ENCODE assay signal across 7 cellular contexts in genomic region chr3:143119009-143119914, GRCh38. TPM values are rescaled to one million over a fixed set of nuclear protein-coding genes. Genes with fewer than 3 reads are reported as not detected.
DNase-seq lines count a peak whose midpoint lies in the region; ATAC-seq, FAIRE-seq and TF ChIP-seq lines count a peak whose summit lies in the region.

CHST2 (plus strand) TSS chr3:143119771; CDS start chr3:143120817, 1,046 bp downstream.

- DNase-seq in GM18507 (ENCODE audit: extremely low spot score, insufficient read length, low read depth): peak; percentile 90
- DNase-seq in NCI-H1930 (lab: John Stamatoyannopoulos, UW): peak; percentile 55 to 79
- DNase-seq in WTC11 (ENCODE audit: low spot score): peak; percentile 81
- DNase-seq in cerebellar cortex (ENCODE audit: low spot score): peak; percentile 16
- DNase-seq in kidney epithelial cell (ENCODE audit: low read depth): no peak
- DNase-seq in stimulated activated CD4-positive, alpha-beta T cell treated with anti-CD3 and anti-CD28 coated beads, Interleukin-15, amount 100 ng/mL, for 24 hours: peak; percentile 82

- no peaks in the 10 kb centered on the region for H3K9me3 Mint-ChIP-seq in WTC11

- ATAC-seq in HG02759 (IDR thresholded peaks at IDR 0.05; ENCODE audit: unreplicated experiment) (peak; percentile 85), WTC11 (peak; percentile 90)

- H3K27me3 Mint-ChIP-seq in WTC11 (ENCODE audit: low read depth): peaks cover 22% of the 10 kb centered on the region

- H3K36me3 Mint-ChIP-seq in WTC11: peaks cover 4% of the 10 kb centered on the region

- POLR2A ChIA-PET in WTC11 (lab: Charles Lee): interaction anchor here (1.0 kb wide), 1 partner anchor 118 kb away, joined by 3 read pairs; the partner anchor contains the start of gene U2SURP

- peaks cover 29% of the 10 kb centered on the region for H3K4me1 Mint-ChIP-seq in WTC11

- H3K27ac Mint-ChIP-seq in WTC11: peak within 1 kb of the TSS; percentile 63; the same call in 1 of the 2 replicates

- H3K27me3 ChIP-seq in kidney epithelial cell (ENCODE audit: control insufficient read depth, insufficient read depth, low read length): no peaks in the 10 kb centered on the region

- CTCF ChIA-PET in WTC11 (lab: Charles Lee): interaction anchor here (0.9 kb wide), 1 partner anchor 525 kb away, joined by 3 read pairs; no protein-coding TSS in a partner anchor

- H3K4me3 Mint-ChIP-seq in WTC11: peak within 1 kb of the TSS; percentile 90

- FAIRE-seq in GM18507 (lab: Jason Lieb, UNC): no peak

- no peak for TF ChIP-seq CTCF in WTC11 (IDR thresholded peaks at IDR 0.05)
- TF ChIP-seq CTCF in kidney epithelial cell (IDR thresholded peaks at IDR 0.05; ENCODE audit: insufficient read depth, low read length, poor library complexity, severe bottlenecking): peak; percentile 4

- H3K4me3 ChIP-seq in kidney epithelial cell (ENCODE audit: low read depth, low read length): peak within 1 kb of the TSS; percentile 90

- peaks cover 2% of the 10 kb centered on the region for H3K36me3 ChIP-seq in kidney epithelial cell (ENCODE audit: control insufficient read depth, insufficient read depth, low read length)

TF ChIP-seq in WTC11, 78 proteins besides CTCF, POLR2A, EP300 and RAD21:
- TF ChIP-seq ELF4 (CRISPR knock-in tag; IDR thresholded peaks at IDR 0.05; ENCODE audit: low read depth): no peak
- peak; percentile 52; the same call in 1 of the 2 replicates for TF ChIP-seq MAX (CRISPR knock-in tag; IDR thresholded peaks at IDR 0.05)
- no peak for TF ChIP-seq ZNF138 (CRISPR knock-in tag; conservative IDR thresholded peaks at IDR 0.05)
- peak; percentile 39; the same call in 1 of the 2 replicates for TF ChIP-seq ZNF281 (CRISPR knock-in tag; IDR thresholded peaks at IDR 0.05)
- TF ChIP-seq TP53 (CRISPR knock-in tag; IDR thresholded peaks at IDR 0.05): peak; percentile 65; the same call in 1 of the 2 replicates
- TF ChIP-seq ARID4B (CRISPR knock-in tag; IDR thresholded peaks at IDR 0.05; ENCODE audit: borderline replicate concordance): no peak
- TF ChIP-seq NFYB (CRISPR knock-in tag; conservative IDR thresholded peaks at IDR 0.05; ENCODE audit: low read depth): peak; percentile 55; the same call in 1 of the 2 replicates
- 0 out of 2 replicates have a peak, but pooled peaks have one; percentile 2 for TF ChIP-seq HMGXB4 (CRISPR knock-in tag; IDR thresholded peaks at IDR 0.05)
- TF ChIP-seq CREB1 (CRISPR knock-in tag; IDR thresholded peaks at IDR 0.05): 0 out of 2 replicates have a peak, but pooled peaks have one; percentile 26
- TF ChIP-seq ZBTB21 (CRISPR knock-in tag; IDR thresholded peaks at IDR 0.05; ENCODE audit: borderline replicate concordance): 0 out of 2 replicates have a peak, but pooled peaks have one; percentile 61
- TF ChIP-seq CBFB (CRISPR knock-in tag; IDR thresholded peaks at IDR 0.05; ENCODE audit: low read depth): peak; percentile 18; the same call in 1 of the 2 replicates
- TF ChIP-seq USF1 (CRISPR knock-in tag; IDR thresholded peaks at IDR 0.05): peak; percentile 43; the same call in 1 of the 2 replicates
- TF ChIP-seq FOXP1 (CRISPR knock-in tag; IDR thresholded peaks at IDR 0.05; ENCODE audit: borderline replicate concordance): peak; percentile 12; the same call in 1 of the 2 replicates
- TF ChIP-seq ZNF317 (CRISPR knock-in tag; IDR thresholded peaks at IDR 0.05; ENCODE audit: borderline replicate concordance, low read depth): no peak
- no peak for TF ChIP-seq ZNF232 (CRISPR knock-in tag; IDR thresholded peaks at IDR 0.05)
- TF ChIP-seq ESRRA (CRISPR knock-in tag; IDR thresholded peaks at IDR 0.05; ENCODE audit: borderline replicate concordance): peak; percentile 30; the same call in 1 of the 2 replicates
- no peak for TF ChIP-seq ZNF121 (CRISPR knock-in tag; IDR thresholded peaks at IDR 0.05)
- TF ChIP-seq MLX (CRISPR knock-in tag; IDR thresholded peaks at IDR 0.05): 0 out of 2 replicates have a peak, but pooled peaks have one; percentile 28
- 0 out of 2 replicates have a peak, but pooled peaks have one; percentile 19 for TF ChIP-seq TEAD1 (CRISPR knock-in tag; IDR thresholded peaks at IDR 0.05)

RNA-seq across cellular contexts. Expression of gene CHST2, which starts in this region (rescaled TPM):
- 13.2 to 17.3 TPM (median 13.4 TPM) in 3 replicates for total RNA-seq in WTC11 (2021)
- 14.5 and 16.2 TPM in 2 replicates for total RNA-seq in kidney epithelial cell
